23 cellular contexts compared by ENCODE assay signal in genomic region chr16:6977291-6977690, GRCh38.
"Had no signal": no experiment of that assay in that cellular context is flagged by ENCODE, and none has a peak within 500 bp of the region (broad histone marks: within the 10 kb centered on the region; RNA-seq: fewer than 3 reads in every experiment).

No MANE protein-coding gene starts in this region.

- H3K9me3 ChIP-seq: adrenal gland, Peyer's patch, SJCRH30, SK-N-SH had no signal

- H3K27ac Mint-ChIP-seq: activated CD4-positive, alpha-beta memory T cell treated with anti-CD3 and anti-CD28 coated beads, Interleukin-2, amount 10 ng/mL, durations not matched to agents 7 days and 5 days; activated CD4-positive, alpha-beta T cell treated with anti-CD3 and anti-CD28 coated beads for 36 hours; activated naive CD8-positive, alpha-beta T cell treated with anti-CD3 and anti-CD28 coated beads, Interleukin-2, amount 10 ng/mL, durations not matched to agents 7 days and 5 days had no signal

- H3K4me3 ChIP-seq: adrenal gland, Peyer's patch, SJCRH30 had no signal

- H3K27me3 Mint-ChIP-seq: activated CD4-positive, alpha-beta memory T cell treated with anti-CD3 and anti-CD28 coated beads, Interleukin-2, amount 10 ng/mL, durations not matched to agents 7 days and 5 days; activated CD4-positive, alpha-beta T cell treated with anti-CD3 and anti-CD28 coated beads for 36 hours; activated naive CD8-positive, alpha-beta T cell treated with anti-CD3 and anti-CD28 coated beads, Interleukin-2, amount 10 ng/mL, durations not matched to agents 7 days and 5 days had no signal

- H3K27ac ChIP-seq: adrenal gland, Peyer's patch, RWPE1, SJCRH30, WERI-Rb-1 had no signal

- H3K36me3 Mint-ChIP-seq: activated naive CD8-positive, alpha-beta T cell treated with anti-CD3 and anti-CD28 coated beads, Interleukin-2, amount 10 ng/mL, durations not matched to agents 7 days and 5 days had no signal

- H3K36me3 ChIP-seq: adrenal gland, Peyer's patch, SJCRH30, WERI-Rb-1 had no signal

- H3K4me1 ChIP-seq: adrenal gland, Peyer's patch, SJCRH30 had no signal

- H3K4me1 Mint-ChIP-seq: activated CD4-positive, alpha-beta memory T cell treated with anti-CD3 and anti-CD28 coated beads, Interleukin-2, amount 10 ng/mL, durations not matched to agents 7 days and 5 days; activated CD4-positive, alpha-beta T cell treated with anti-CD3 and anti-CD28 coated beads for 36 hours; activated naive CD8-positive, alpha-beta T cell treated with anti-CD3 and anti-CD28 coated beads, Interleukin-2, amount 10 ng/mL, durations not matched to agents 7 days and 5 days had no signal

- H3K4me3 Mint-ChIP-seq: activated CD4-positive, alpha-beta memory T cell treated with anti-CD3 and anti-CD28 coated beads, Interleukin-2, amount 10 ng/mL, durations not matched to agents 7 days and 5 days; activated CD4-positive, alpha-beta T cell treated with anti-CD3 and anti-CD28 coated beads for 36 hours; activated naive CD8-positive, alpha-beta T cell treated with anti-CD3 and anti-CD28 coated beads, Interleukin-2, amount 10 ng/mL, durations not matched to agents 7 days and 5 days had no signal

- DNase-seq: activated CD4-positive, alpha-beta memory T cell treated with anti-CD3 and anti-CD28 coated beads, Interleukin-2, amount 10 ng/mL, durations not matched to agents 7 days and 5 days; activated CD4-positive, alpha-beta T cell treated with anti-CD3 and anti-CD28 coated beads for 36 hours; activated CD4-positive, alpha-beta T cell treated with anti-CD3 and anti-CD28 coated beads, Interleukin-2, amount 50 U/mL, for 1 hour; activated naive CD4-positive, alpha-beta T cell treated with anti-CD3 and anti-CD28 coated beads, Interleukin-2, amount 50 U/mL, for 16 hours; activated naive CD8-positive, alpha-beta T cell treated with anti-CD3 and anti-CD28 coated beads, Interleukin-2, amount 10 ng/mL, durations not matched to agents 7 days and 5 days; adrenal gland; KG1; NCI-H1048; NCI-H146; NCI-H187 treated with DMSO at 0.1 percent for 48 hours; NCI-H2081 treated with DMSO at 0.1 percent for 48 hours; NCI-H446; NCI-H524; NCI-H748 treated with DMSO at 0.1 percent for 48 hours; NK-92 treated with Interleukin-12 subunit alpha and Interleukin-12 subunit beta, amount 100 ng/mL, for 24 hours; OCI-M1; Peyer's patch; Right ventricle myocardium superior; SJCRH30; SK-N-SH; T-helper 1 cell; WERI-Rb-1 had no signal

- H3K27me3 ChIP-seq: adrenal gland, Peyer's patch, SJCRH30 had no signal

- H3K9me2 ChIP-seq: SK-N-SH had no signal

- H3K4me2 ChIP-seq: SK-N-SH had no signal
